15 cellular contexts compared by ENCODE assay signal in the genomic region with DNA sequence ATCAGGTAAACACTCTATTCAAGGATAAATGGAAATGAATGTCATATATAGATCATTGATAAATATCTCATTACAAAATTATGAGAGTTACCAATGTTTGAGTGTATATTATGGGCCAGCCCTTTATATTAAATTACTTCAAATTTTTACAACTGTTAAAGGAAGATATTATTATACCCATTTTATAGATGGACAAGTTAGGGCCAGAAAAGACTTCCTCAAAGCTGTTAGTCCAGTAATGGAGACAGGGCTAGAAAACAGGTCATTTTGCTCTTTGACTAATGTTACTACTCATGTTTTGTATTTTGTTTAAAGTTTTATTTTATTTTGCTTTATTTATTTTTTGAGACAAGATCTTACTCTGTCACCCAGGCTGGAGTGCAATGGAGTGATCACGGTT.
A peak's percentile ranks its signal among the peaks of the same experiment; 100 is the strongest.
DNase-seq lines count a peak whose midpoint lies in the region; ATAC-seq and TF ChIP-seq lines count a peak whose summit lies in the region.
"Had no signal": no experiment of that assay in that cellular context is flagged by ENCODE, and none has a peak within 500 bp of the region (broad histone marks: within the 10 kb centered on the region; RNA-seq: fewer than 3 reads in every experiment).

No MANE protein-coding gene starts in this region.

- no peak for ATAC-seq in left ventricle myocardium superior
- ATAC-seq in gastroesophageal sphincter: no peak
- ATAC-seq in HG03439 (IDR thresholded peaks at IDR 0.05; ENCODE audit: unreplicated experiment): no peak

- H3K27me3 ChIP-seq in left ventricle myocardium inferior (ENCODE audit: low read depth) (no peaks in the 10 kb centered on the region), gastroesophageal sphincter (no peaks in the 10 kb centered on the region)
- H3K27me3 ChIP-seq: BLaER1 treated with 17β-estradiol and CSF1 and Interleukin-3, amounts not matched to agents 10 nM and 100 nM had no signal

- TF ChIP-seq CTCF in left ventricle myocardium inferior (IDR thresholded peaks at IDR 0.05; ENCODE audit: borderline replicate concordance) (no peak), gastroesophageal sphincter (IDR thresholded peaks at IDR 0.05) (no peak)

- no peak for DNase-seq in left ventricle myocardium inferior
- DNase-seq in left ventricle myocardium superior: no peak
- no peak for DNase-seq in NCI-H446 (lab: John Stamatoyannopoulos, UW)
- DNase-seq in HK-2 (ENCODE audit: unreplicated experiment): no peak
- DNase-seq: CD4-positive, CD25-positive, alpha-beta regulatory T cell; CD8-positive, alpha-beta memory T cell; COR-L47; H9 had no signal

- 88 to 100% methylated on average over 1 of the region's 1 CpG for WGBS in gastroesophageal sphincter (ENCODE audit: low coverage in 1 of 2), 2 donors

- no peaks in the 10 kb centered on the region for H3K9me3 ChIP-seq in left ventricle myocardium inferior (replicated peaks)
- H3K9me3 ChIP-seq in KOPT-K1 (ENCODE audit: insufficient read depth, low read length, poor library complexity, severe bottlenecking): peaks cover 13% of the 10 kb centered on the region
- H3K9me3 ChIP-seq in gastroesophageal sphincter: no peaks in the 10 kb centered on the region
- H3K9me3 ChIP-seq: BLaER1 treated with 17β-estradiol and CSF1 and Interleukin-3, amounts not matched to agents 10 nM and 100 nM had no signal

- H3K27ac ChIP-seq in left ventricle myocardium inferior (replicated peaks) (peak overlapping the region; percentile 62), KOPT-K1 (ENCODE audit: low read depth, low read length, poor library complexity, severe bottlenecking) (peak overlapping the region; percentile 97), gastroesophageal sphincter (peak overlapping the region in 3 of 4 donors; percentile 47 to 69 (median 50))
- H3K27ac ChIP-seq: 22Rv1; BLaER1 treated with 17β-estradiol and CSF1 and Interleukin-3, amounts not matched to agents 10 nM and 100 nM; HL-60; KMS-11 had no signal

- TF ChIP-seq POLR2A in gastroesophageal sphincter (IDR thresholded peaks at IDR 0.05): no peak

- H3K36me3 ChIP-seq in left ventricle myocardium inferior: no peaks in the 10 kb centered on the region
- no peaks in the 10 kb centered on the region for H3K36me3 ChIP-seq in KOPT-K1 (ENCODE audit: insufficient read depth, low read length)
- H3K36me3 ChIP-seq in gastroesophageal sphincter: no peaks in the 10 kb centered on the region
- H3K36me3 ChIP-seq: BLaER1 treated with 17β-estradiol and CSF1 and Interleukin-3, amounts not matched to agents 10 nM and 100 nM had no signal

- no peak for TF ChIP-seq EP300 in gastroesophageal sphincter (IDR thresholded peaks at IDR 0.05)

- H3K4me3 ChIP-seq in left ventricle myocardium inferior (no peak overlapping the region), gastroesophageal sphincter (no peak overlapping the region)
- H3K4me3 ChIP-seq: BLaER1 treated with 17β-estradiol and CSF1 and Interleukin-3, amounts not matched to agents 10 nM and 100 nM had no signal

- H3K4me1 ChIP-seq in left ventricle myocardium inferior (peaks cover 9% of the 10 kb centered on the region), gastroesophageal sphincter (no peaks in the 10 kb centered on the region)
- H3K4me1 ChIP-seq: BLaER1 treated with 17β-estradiol and CSF1 and Interleukin-3, amounts not matched to agents 10 nM and 100 nM had no signal

- intact Hi-C loops in left ventricle myocardium inferior (cut with micrococcal nuclease) (no loop called here), left ventricle myocardium superior (cut with micrococcal nuclease) (no loop called here)
